Comparison of ENCODE assay signal across 22 cellular contexts in genomic region chr4:3803946-3804345, GRCh38. TPM values are rescaled to one million over a fixed set of nuclear protein-coding genes. Genes with fewer than 3 reads are reported as not detected.
DNase-seq lines count a peak whose midpoint lies in the region; ATAC-seq, FAIRE-seq and TF ChIP-seq lines count a peak whose summit lies in the region.
"Had no signal": no experiment of that assay in that cellular context is flagged by ENCODE, and none has a peak within 500 bp of the region (broad histone marks: within the 10 kb centered on the region; RNA-seq: fewer than 3 reads in every experiment).

No MANE protein-coding gene starts in this region.

- intact Hi-C loops in Right ventricle myocardium inferior (cut with DNase I) = no loop called here
- intact Hi-C loops in cardiac septum (cut with DNase I) = no loop called here
- intact Hi-C loops in HepG2 (cut with micrococcal nuclease; ENCODE audit: unreplicated experiment) = no loop called here
- intact Hi-C loops in posterior vena cava (cut with DNase I) = no loop called here
- intact Hi-C loops in breast epithelium (cut with DNase I; ENCODE audit: low total_unique reads) = no loop called here

- CTCF ChIA-PET in HepG2 (lab: Yijun Ruan, JAX; ENCODE audit: low intra/inter-chr PET ratio, low total read pairs) = no interaction called here

- TF ChIP-seq EP300 in HepG2 (IDR thresholded peaks at IDR 0.05; ENCODE audit: low read depth in 2 of 2, low read length in 2 of 2) (no peak), HepG2 (CRISPR knock-in tag; IDR thresholded peaks at IDR 0.05; ENCODE audit: borderline replicate concordance) (no peak)

- TF ChIP-seq POLR2A in HepG2 (IDR thresholded peaks at IDR 0.05; ENCODE audit: insufficient read depth in 1 of 2, low read depth in 2 of 2, low read length in 2 of 2) (no peak), breast epithelium (IDR thresholded peaks at IDR 0.05) (no peak)

- H3K9ac ChIP-seq in HepG2 (ENCODE audit: insufficient read depth, low read depth, low read length) = 0 out of 2 replicates have a peak overlapping the region, but pooled peaks have one; percentile 25
- H3K9ac ChIP-seq: BLaER1 had no signal

- no peak for FAIRE-seq in HepG2 (lab: Jason Lieb, UNC)
- FAIRE-seq: GM12892, GM18507, K562 had no signal

- BruUV-seq in HepG2 (replicated peaks; lab: Mats Ljungman, UMichigan) = no TSS peak

- H3K4me2 ChIP-seq in HepG2 (ENCODE audit: low read depth, low read length) = peak overlapping the region; percentile 65
- H3K4me2 ChIP-seq: BLaER1 had no signal

- in situ Hi-C loops in HepG2 (cut with HindIII; ENCODE audit: extremely low pct_ligation_motif_present, low pct_unique_long_range_greater_than_20kb) = no loop called here

- POLR2A ChIA-PET in HepG2 (lab: Yijun Ruan, JAX) = interaction anchor here (0.7 to 6.1 kb wide), 13 partner anchors 9 to 153 kb away, joined by 3 to 70 read pairs (median 6); no protein-coding TSS in a partner anchor

- TF ChIP-seq CTCF in HepG2 (CRISPR knock-in tag; IDR thresholded peaks at IDR 0.05) = no peak
- TF ChIP-seq CTCF in breast epithelium (IDR thresholded peaks at IDR 0.05) = no peak

- H3K4me1 ChIP-seq in HepG2 (ENCODE audit: insufficient read depth, low read length) = peaks cover 49% of the 10 kb centered on the region
- H3K4me1 ChIP-seq in breast epithelium = no peaks in the 10 kb centered on the region

- 48% methylated on average over 5 of the region's 8 CpGs for WGBS in HepG2 (ENCODE audit: low lambda C conversion rate)

- no peaks in the 10 kb centered on the region for H3K79me2 ChIP-seq in HepG2 (ENCODE audit: insufficient read depth, low read length)

- H2AFZ ChIP-seq in HepG2 (ENCODE audit: low read length) = no peak overlapping the region

- H3K9me3 ChIP-seq in HepG2 (ENCODE audit: low read length) (no peaks in the 10 kb centered on the region), breast epithelium (no peaks in the 10 kb centered on the region)
- H3K9me3 ChIP-seq: BLaER1 had no signal

- no peaks in the 10 kb centered on the region for H4K20me1 ChIP-seq in HepG2 (ENCODE audit: insufficient read depth, low read length)
- H4K20me1 ChIP-seq: BLaER1 had no signal

- peaks cover 0 to 29% of the 10 kb centered on the region in 2 experiments; a peak in 3 of 5 replicates for H3K27me3 ChIP-seq in HepG2 (ENCODE audit: control insufficient read depth in 1 of 2, insufficient read depth in 2 of 2, low read length in 2 of 2)
- peaks cover 0 to 46% of the 10 kb centered on the region in 2 donors for H3K27me3 ChIP-seq in breast epithelium
- H3K27me3 ChIP-seq: BLaER1 had no signal

- H3K36me3 ChIP-seq in HepG2 (replicated peaks in 1 of 2; ENCODE audit: control insufficient read depth in 1 of 2, insufficient read depth in 2 of 2, low read length in 2 of 2) (no peaks in the 10 kb centered on the region), breast epithelium (no peaks in the 10 kb centered on the region)
- H3K36me3 ChIP-seq: BLaER1 had no signal

- peak overlapping the region in 1 of 3 experiments; percentile 54; a peak in 1 of 6 replicates for H3K4me3 ChIP-seq in HepG2 (replicated peaks in 1 of 3; ENCODE audit: insufficient read depth in 1 of 3, low read depth in 2 of 3, low read length in 3 of 3)
- H3K4me3 ChIP-seq in breast epithelium = no peak overlapping the region
- H3K4me3 ChIP-seq: BLaER1, K562 had no signal

- peak overlapping the region; percentile 73 for H3K27ac ChIP-seq in HepG2 (ENCODE audit: extremely low read length, insufficient read depth, low read length)
- no peak overlapping the region for H3K27ac ChIP-seq in breast epithelium
- H3K27ac ChIP-seq: 22Rv1, BLaER1, HL-60 had no signal

- DNase-seq in Right ventricle myocardium inferior (ENCODE audit: missing footprints) (peak; percentile 32), cardiac septum (ENCODE audit: low spot score) (no peak), HepG2 (ENCODE audit: low spot score) (no peak), posterior vena cava (ENCODE audit: low spot score) (peak; percentile 72), breast epithelium (ENCODE audit: low spot score in 2 of 2) (no peak), A172 (ENCODE audit: low spot score) (no peak)
- DNase-seq: CD4-positive, alpha-beta memory T cell; DMS153; DMS79; GDM1; GOT3; H9; IMR-90 had no signal

- TF ChIP-seq RAD21 in HepG2 (CRISPR knock-in tag; IDR thresholded peaks at IDR 0.05) = no peak

- no peak for ATAC-seq in Right ventricle myocardium inferior
- peak; percentile 7; the same call in 2 of the 3 replicates for ATAC-seq in HepG2
- no peak for ATAC-seq in GM18858 (IDR thresholded peaks at IDR 0.05; ENCODE audit: unreplicated experiment)
- ATAC-seq: K562 had no signal

TF ChIP-seq in HepG2, 621 proteins besides CTCF, POLR2A, EP300 and RAD21:
- TF ChIP-seq IKZF5 (CRISPR knock-in tag; IDR thresholded peaks at IDR 0.05) = 0 out of 2 replicates have a peak, but pooled peaks have one; percentile 1
- TF ChIP-seq NCOA1 (CRISPR knock-in tag; IDR thresholded peaks at IDR 0.05) = no peak
- peak; percentile 7 for TF ChIP-seq HNRNPLL (IDR thresholded peaks at IDR 0.05; ENCODE audit: low read depth, low read length, poor library complexity, severe bottlenecking)
- TF ChIP-seq ZBTB42 (CRISPR knock-in tag; IDR thresholded peaks at IDR 0.05) = 0 out of 2 replicates have a peak, but pooled peaks have one; percentile 1
- TF ChIP-seq TFAP4 (IDR thresholded peaks at IDR 0.05; ENCODE audit: borderline replicate concordance, low read depth) = peak; percentile 39; the same call in 1 of the 2 replicates
- no peak for TF ChIP-seq SIN3A (IDR thresholded peaks at IDR 0.05; ENCODE audit: borderline replicate concordance, low read depth, low read length)
- TF ChIP-seq MAZ (IDR thresholded peaks at IDR 0.05; ENCODE audit: borderline replicate concordance, low read depth, low read length) = no peak
- TF ChIP-seq MAZ (CRISPR knock-in tag; IDR thresholded peaks at IDR 0.05; ENCODE audit: low read depth) = 0 out of 2 replicates have a peak, but pooled peaks have one; percentile 4
- TF ChIP-seq SNRNP70 (IDR thresholded peaks at IDR 0.05; ENCODE audit: low read depth, low read length) = no peak

RNA-seq across cellular contexts. Expression of gene ADRA2C, which starts 37.8 kb away (rescaled TPM):
- total RNA-seq in Right ventricle myocardium inferior = 6.9 TPM
- total RNA-seq in cardiac septum = 5.4 TPM
- total RNA-seq in HepG2 (2016; rRNA removed; fragmentation: Illumina TruSeq; extraction: Trizol) = 43.8 and 69.7 TPM in 2 replicates
- 39.5 and 40.6 TPM in 2 replicates for total RNA-seq in HepG2 (2016; cell fraction: cytosol; rRNA removed; fragmentation: Illumina TruSeq; extraction: Trizol; ENCODE audit: low read depth)
- total RNA-seq in HepG2 (2016; cell fraction: insoluble cytoplasmic fraction; rRNA removed; fragmentation: Illumina TruSeq; extraction: Trizol) = 45.3 and 69.6 TPM in 2 replicates
- 83.4 and 93.4 TPM in 2 replicates for total RNA-seq in HepG2 (2016; cell fraction: membrane; rRNA removed; fragmentation: Illumina TruSeq; extraction: Trizol)
- total RNA-seq in HepG2 (2016; cell fraction: nucleus; rRNA removed; fragmentation: Illumina TruSeq; extraction: Trizol) = 32.1 and 42.6 TPM in 2 replicates
- 15.4 and 23.1 TPM in 2 replicates for polyA plus RNA-seq in HepG2 (2011; rRNA removed)
- polyA plus RNA-seq in HepG2 (2011; cell fraction: cytosol; rRNA removed) = 20.0 and 39.6 TPM in 2 replicates
- 34.6 and 44.2 TPM in 2 replicates for polyA plus RNA-seq in HepG2 (2011; cell fraction: nucleus; rRNA removed)
- 13.5 and 14.6 TPM in 2 replicates for polyA plus RNA-seq in HepG2 (2012)
- polyA plus RNA-seq in HepG2 (2016; cell fraction: cytosol; fragmentation: Illumina TruSeq; extraction: Trizol; ENCODE audit: low read depth) = 40.9 and 41.6 TPM in 2 replicates
- 48.4 and 52.4 TPM in 2 replicates for polyA plus RNA-seq in HepG2 (2016; cell fraction: insoluble cytoplasmic fraction; fragmentation: Illumina TruSeq; extraction: Trizol; ENCODE audit: low read depth)
- 74.1 and 77.9 TPM in 2 replicates for polyA plus RNA-seq in HepG2 (2016; cell fraction: membrane; fragmentation: Illumina TruSeq; extraction: Trizol; ENCODE audit: low read depth)
- 63.0 and 70.2 TPM in 2 replicates for polyA plus RNA-seq in HepG2 (2016; cell fraction: nucleus; fragmentation: Illumina TruSeq; extraction: Trizol; ENCODE audit: insufficient read depth, low read depth)
- polyA minus RNA-seq in HepG2 (2011; rRNA and poly(A)+ RNA removed; ENCODE audit: low replicate concordance) = 0.07 and 154 TPM in 2 replicates
- 31.1 and 39.3 TPM in 2 replicates for polyA minus RNA-seq in HepG2 (2011; cell fraction: cytosol; rRNA and poly(A)+ RNA removed)
- 9.3 and 10.7 TPM in 2 replicates for polyA minus RNA-seq in HepG2 (2011; cell fraction: nucleus; rRNA and poly(A)+ RNA removed)
- 10 to 100 TPM; 56.4 to 61.5 TPM for total RNA-seq in posterior vena cava
- total RNA-seq in breast epithelium = 1 to 10 TPM; 1.6 to 6.9 (median 3.5) TPM
- 5.9 TPM in 2 replicates for total RNA-seq in A172 (2014; rRNA removed; shearing (Covaris generic))
- total RNA-seq: CD4-positive, alpha-beta memory T cell had no signal
- polyA plus RNA-seq: AG04450; CD14-positive monocyte; CD4-positive, alpha-beta memory T cell had no signal

Comparison
In these comparisons a context has a peak if more than half of its experiments do, and no peak if none do; other contexts are left out.
1. DNase-seq: peak in Right ventricle myocardium inferior (single experiment) and posterior vena cava (single experiment); none in cardiac septum (single experiment), HepG2 (single experiment), breast epithelium (0 of 2) and A172 (single experiment).